Comparison of ENCODE assay signal across 8 cellular contexts in the genomic region with DNA sequence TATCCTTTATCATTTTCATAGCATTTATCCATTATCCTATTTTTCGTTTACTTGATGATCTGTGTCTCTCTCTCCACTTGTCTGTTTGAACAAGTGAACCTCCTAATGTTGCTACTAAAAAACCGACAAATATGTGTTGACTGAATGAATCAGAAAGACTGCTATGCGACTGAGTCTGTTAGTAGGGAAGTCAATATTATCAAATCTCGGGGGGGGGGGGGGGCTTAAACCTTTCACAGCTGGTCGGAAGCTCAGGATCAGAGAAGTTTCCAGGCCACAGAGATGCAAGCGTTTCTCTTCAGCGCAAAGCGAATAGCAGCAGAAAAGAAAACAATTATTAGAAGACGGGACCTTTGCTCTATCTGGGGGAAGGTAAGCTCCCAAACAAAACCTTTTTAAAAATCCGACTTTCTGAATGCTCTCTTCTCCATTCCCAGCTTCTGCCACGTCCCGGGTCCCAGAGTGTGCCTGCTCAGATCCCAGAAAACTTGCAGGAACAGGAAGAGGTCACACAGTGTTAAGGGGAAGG. TPM values are rescaled to one million over a fixed set of nuclear protein-coding genes. Genes with fewer than 3 reads are reported as not detected.
A peak's percentile ranks its signal among the peaks of the same experiment; 100 is the strongest.
DNase-seq lines count a peak whose midpoint lies in the region; ATAC-seq and TF ChIP-seq lines count a peak whose summit lies in the region.

No MANE protein-coding gene starts in this region.

- no peaks in the 10 kb centered on the region for H3K27me3 Mint-ChIP-seq in central memory CD8-positive, alpha-beta T cell

- intact Hi-C loops in mucosa of descending colon (cut with DNase I, micrococcal nuclease), result no loop called here

- peak overlapping the region; percentile 73 for H3K4me3 ChIP-seq in mucosa of descending colon

- no peaks in the 10 kb centered on the region for H3K4me1 ChIP-seq in mucosa of descending colon (ENCODE audit: low read depth)

- H3K9me3 Mint-ChIP-seq in central memory CD8-positive, alpha-beta T cell, result no peaks in the 10 kb centered on the region

- H3K27ac Mint-ChIP-seq in central memory CD8-positive, alpha-beta T cell (ENCODE audit: low read depth), result peak overlapping the region; percentile 99

- H3K4me1 Mint-ChIP-seq in central memory CD8-positive, alpha-beta T cell, result peaks cover 41% of the 10 kb centered on the region

- peak; percentile 31 for DNase-seq in LHCN-M2 (ENCODE audit: low read depth)
- no peak for DNase-seq in central memory CD8-positive, alpha-beta T cell (ENCODE audit: low spot score in 2 of 2)
- peak in 1 of 3 donors; percentile 18 for DNase-seq in mucosa of descending colon
- DNase-seq in mucosa of gallbladder (ENCODE audit: low spot score), result no peak
- DNase-seq in activated CD4-positive, alpha-beta T cell treated with anti-CD3 and anti-CD28 coated beads, Interleukin-2, amount 50 U/mL, for 48 hours, result no peak

- TF ChIP-seq CTCF in C4-2B (conservative IDR thresholded peaks at IDR 0.05), result no peak
- no peak for TF ChIP-seq CTCF in mucosa of descending colon (IDR thresholded peaks at IDR 0.05)

- H3K27ac ChIP-seq in C4-2B, result peak overlapping the region; percentile 81

- H3K9me3 ChIP-seq in mucosa of descending colon, result no peaks in the 10 kb centered on the region

- peak overlapping the region; percentile 92 for H3K4me3 Mint-ChIP-seq in central memory CD8-positive, alpha-beta T cell

- no peaks in the 10 kb centered on the region for H3K36me3 ChIP-seq in mucosa of descending colon (ENCODE audit: low read depth)

- peak; percentile 1 for ATAC-seq in central memory CD8-positive, alpha-beta T cell (replicated peaks; ENCODE audit: extremely low read depth, poor library complexity, severe bottlenecking)
- ATAC-seq in mucosa of descending colon, result peak; percentile 1
- ATAC-seq in HG02981 (IDR thresholded peaks at IDR 0.05; ENCODE audit: unreplicated experiment), result no peak
- no peak for ATAC-seq in HG02623 (IDR thresholded peaks at IDR 0.05; ENCODE audit: unreplicated experiment)

- H3K36me3 Mint-ChIP-seq in central memory CD8-positive, alpha-beta T cell (ENCODE audit: insufficient read depth), result peaks cover 28% of the 10 kb centered on the region

RNA-seq across cellular contexts. Expression of a gene that starts 0.4 kb away (rescaled TPM):
- 20.2 and 29.9 TPM in 2 replicates for total RNA-seq in LHCN-M2 (2014; rRNA removed)
- polyA plus RNA-seq in LHCN-M2 (2012), result 20.5 TPM
- 10 to 100 TPM; 18.0 to 26.8 (median 21.3) TPM for total RNA-seq in mucosa of descending colon
- total RNA-seq in mucosa of gallbladder, result 13.7 TPM

RNA-seq across cellular contexts. Expression of a gene that starts 40.2 kb away (rescaled TPM):
- not detected in 2 replicates for total RNA-seq in LHCN-M2 (2014; rRNA removed)
- polyA plus RNA-seq in LHCN-M2 (2012), result not detected
- total RNA-seq in mucosa of descending colon, result 1 to 10 TPM in 1 of 3 donors, not detected in 2; 1.7 TPM
- total RNA-seq in mucosa of gallbladder, result 0.17 TPM

Comparison
In these comparisons a context has a peak if more than half of its experiments do, and no peak if none do; other contexts are left out.
1. ATAC-seq: peak in central memory CD8-positive, alpha-beta T cell (single experiment) and mucosa of descending colon (single experiment); none in HG02981 (single experiment) and HG02623 (single experiment).